1 cellular context compared by ENCODE assay signal in genomic region chr9:73133921-73134407, GRCh38.
TF ChIP-seq lines count a peak whose summit lies in the region.

No MANE protein-coding gene starts in this region.

TF ChIP-seq in A549, 52 proteins besides CTCF, POLR2A, EP300 and RAD21 (continued from another document):
- no peak for TF ChIP-seq HOXA7 (CRISPR knock-in tag; IDR thresholded peaks at IDR 0.05)
- peak; percentile 79 to 92; a peak in 3 of 4 replicates for TF ChIP-seq CEBPB (IDR thresholded peaks at IDR 0.05)
- TF ChIP-seq EHMT2 (IDR thresholded peaks at IDR 0.05; ENCODE audit: low read depth): no peak
- peak; percentile 36; the same call in 1 of the 2 replicates for TF ChIP-seq HOXB13 (CRISPR knock-in tag; IDR thresholded peaks at IDR 0.05; ENCODE audit: low read depth)
- TF ChIP-seq FOSL2 (IDR thresholded peaks at IDR 0.05): no peak
- TF ChIP-seq FOSL2 (CRISPR knock-in tag; IDR thresholded peaks at IDR 0.05): peak; percentile 43
- TF ChIP-seq PHF8 (IDR thresholded peaks at IDR 0.05; ENCODE audit: borderline replicate concordance, low read depth): no peak
- 0 out of 2 replicates have a peak, but pooled peaks have one; percentile 35 for TF ChIP-seq JUNB (IDR thresholded peaks at IDR 0.05)
- TF ChIP-seq MAX (IDR thresholded peaks at IDR 0.05): peak; percentile 58; the same call in 1 of the 2 replicates
- no peak for TF ChIP-seq ZNF302 (CRISPR knock-in tag; IDR thresholded peaks at IDR 0.05)
- TF ChIP-seq ZSCAN20 (CRISPR knock-in tag; IDR thresholded peaks at IDR 0.05): 0 out of 2 replicates have a peak, but pooled peaks have one; percentile 41
- no peak for TF ChIP-seq CHD2 (IDR thresholded peaks at IDR 0.05; ENCODE audit: low read length, partially characterized antibody)
- no peak for TF ChIP-seq MAZ (IDR thresholded peaks at IDR 0.05; ENCODE audit: borderline replicate concordance, low read depth, low read length)
- peak; percentile 58; the same call in 1 of the 2 replicates for TF ChIP-seq FOXS1 (CRISPR knock-in tag; IDR thresholded peaks at IDR 0.05)
- TF ChIP-seq REST (IDR thresholded peaks at IDR 0.05): no peak
TF ChIP-seq in A549: peak in this region for 10.
